ENCODE assay signal across 14 cellular contexts in genomic region chr12:130701402-130701744, GRCh38. TPM values are rescaled to one million over a fixed set of nuclear protein-coding genes. Genes with fewer than 3 reads are reported as not detected.
DNase-seq lines count a peak whose midpoint lies in the region; ATAC-seq and TF ChIP-seq lines count a peak whose summit lies in the region.
"Had no signal": no experiment of that assay in that cellular context is flagged by ENCODE, and none has a peak within 500 bp of the region (broad histone marks: within the 10 kb centered on the region; RNA-seq: fewer than 3 reads in every experiment).

No MANE protein-coding gene starts in this region.

- no peaks in the 10 kb centered on the region for H3K36me3 Mint-ChIP-seq in activated T-cell treated with anti-CD3 and anti-CD28 coated beads, Interleukin-2, amount 50 U/mL, for 72 hours (ENCODE audit: insufficient read depth in 2 of 2)
- H3K36me3 Mint-ChIP-seq: CD4-positive, CD25-positive, alpha-beta regulatory T cell had no signal

- H3K27me3 ChIP-seq in WERI-Rb-1 (ENCODE audit: insufficient read depth, low read depth, severe bottlenecking), result no peaks in the 10 kb centered on the region
- H3K27me3 ChIP-seq in osteoblast (ENCODE audit: insufficient read depth, low read length), result no peaks in the 10 kb centered on the region
- H3K27me3 ChIP-seq in testis, result no peaks in the 10 kb centered on the region

- no peak for TF ChIP-seq POLR2A in testis (IDR thresholded peaks at IDR 0.05)

- no peaks in the 10 kb centered on the region for H3K4me1 Mint-ChIP-seq in activated T-cell treated with anti-CD3 and anti-CD28 coated beads, Interleukin-2, amount 50 U/mL, for 72 hours (ENCODE audit: low read depth)

- H3K4me1 ChIP-seq in osteoblast (ENCODE audit: insufficient read depth, low read length) (no peaks in the 10 kb centered on the region), testis (no peaks in the 10 kb centered on the region)

- intact Hi-C loops in testis (cut with DNase I; ENCODE audit: low total_unique reads), result no loop called here

- no peaks in the 10 kb centered on the region; the same call in 1 of the 2 replicates for H3K36me3 ChIP-seq in WERI-Rb-1
- no peaks in the 10 kb centered on the region for H3K36me3 ChIP-seq in osteoblast (ENCODE audit: insufficient read depth, low read length)
- no peaks in the 10 kb centered on the region for H3K36me3 ChIP-seq in testis (ENCODE audit: low read depth, missing control alignments)
- H3K36me3 ChIP-seq: BLaER1 treated with 17β-estradiol and CSF1 and Interleukin-3, amounts not matched to agents 10 nM and 100 nM had no signal

- DNase-seq in activated effector memory CD4-positive, alpha-beta T cell treated with anti-CD3 and anti-CD28 coated beads, Interleukin-2, amount 50 U/mL, for 16 hours, result peak; percentile 44
- DNase-seq in activated effector memory CD4-positive, alpha-beta T cell treated with Interleukin-2 at 50 U/mL for 16 hours, result no peak
- peak; percentile 3 for DNase-seq in WERI-Rb-1
- peak; percentile 42 for DNase-seq in osteoblast (ENCODE audit: insufficient read length, low spot score, missing footprints)
- peak; percentile 1 for DNase-seq in testis
- no peak for DNase-seq in activated T-cell treated with anti-CD3 and anti-CD28 coated beads, Interleukin-2, amount 50 U/mL, for 72 hours
- DNase-seq: ACHN; CD4-positive, CD25-positive, alpha-beta regulatory T cell; DMS53; GF-D8 had no signal

- no peak overlapping the region for H3K4me2 ChIP-seq in osteoblast (ENCODE audit: insufficient read depth, low read length)
- H3K4me2 ChIP-seq: BLaER1 treated with 17β-estradiol and CSF1 and Interleukin-3, amounts not matched to agents 10 nM and 100 nM had no signal

- peaks cover 14% of the 10 kb centered on the region for H3K27me3 Mint-ChIP-seq in activated T-cell treated with anti-CD3 and anti-CD28 coated beads, Interleukin-2, amount 50 U/mL, for 72 hours (ENCODE audit: low read depth)

- H3K27ac Mint-ChIP-seq in activated T-cell treated with anti-CD3 and anti-CD28 coated beads, Interleukin-2, amount 50 U/mL, for 72 hours, result no peak overlapping the region

- H3K9me3 ChIP-seq in WERI-Rb-1 (ENCODE audit: severe bottlenecking) (no peaks in the 10 kb centered on the region), osteoblast (ENCODE audit: low read depth, low read length) (no peaks in the 10 kb centered on the region), testis (no peaks in the 10 kb centered on the region)

- H3K4me3 ChIP-seq in WERI-Rb-1 (ENCODE audit: low read depth, low read length), result no peak overlapping the region
- H3K4me3 ChIP-seq in osteoblast (ENCODE audit: insufficient read depth, low read length), result no peak overlapping the region
- H3K4me3 ChIP-seq in testis, result no peak overlapping the region
- H3K4me3 ChIP-seq: BLaER1 treated with 17β-estradiol and CSF1 and Interleukin-3, amounts not matched to agents 10 nM and 100 nM had no signal

- H4K20me1 ChIP-seq in osteoblast (ENCODE audit: insufficient read depth, low read length), result no peaks in the 10 kb centered on the region
- H4K20me1 ChIP-seq: BLaER1 treated with 17β-estradiol and CSF1 and Interleukin-3, amounts not matched to agents 10 nM and 100 nM had no signal

- ATAC-seq in GM19324 (IDR thresholded peaks at IDR 0.05; ENCODE audit: low FRiP score, unreplicated experiment), result no peak
- ATAC-seq in activated T-cell treated with anti-CD3 and anti-CD28 coated beads, Interleukin-2, amount 50 U/mL, for 72 hours (replicated peaks in 1 of 2), result no peak
- ATAC-seq in HG02885 (IDR thresholded peaks at IDR 0.05; ENCODE audit: poor library complexity, unreplicated experiment), result no peak

- H3K79me2 ChIP-seq in osteoblast (ENCODE audit: insufficient read depth, low read length), result no peaks in the 10 kb centered on the region

- no peak overlapping the region for H3K4me3 Mint-ChIP-seq in activated T-cell treated with anti-CD3 and anti-CD28 coated beads, Interleukin-2, amount 50 U/mL, for 72 hours
- H3K4me3 Mint-ChIP-seq: CD4-positive, CD25-positive, alpha-beta regulatory T cell had no signal

- H3K27ac ChIP-seq in WERI-Rb-1 (no peak overlapping the region), osteoblast (ENCODE audit: low read depth, low read length) (no peak overlapping the region), testis (no peak overlapping the region)
- H3K27ac ChIP-seq: BLaER1 treated with 17β-estradiol and CSF1 and Interleukin-3, amounts not matched to agents 10 nM and 100 nM had no signal

- H2AFZ ChIP-seq in osteoblast (ENCODE audit: low read length), result no peak overlapping the region

- TF ChIP-seq CTCF in WERI-Rb-1 (IDR thresholded peaks at IDR 0.05; ENCODE audit: low read depth, low read length), result no peak
- TF ChIP-seq CTCF in osteoblast (IDR thresholded peaks at IDR 0.05; ENCODE audit: extremely low read depth, low read depth, low read length), result no peak
- TF ChIP-seq CTCF in testis (IDR thresholded peaks at IDR 0.05), result no peak

- no peaks in the 10 kb centered on the region for H3K9me3 Mint-ChIP-seq in activated T-cell treated with anti-CD3 and anti-CD28 coated beads, Interleukin-2, amount 50 U/mL, for 72 hours
- H3K9me3 Mint-ChIP-seq: CD4-positive, CD25-positive, alpha-beta regulatory T cell had no signal

- 85 to 86% methylated on average over 10 of the region's 10 CpGs for WGBS in testis, 2 donors

RNA-seq across cellular contexts. Expression of gene RIMBP2, which starts 14.7 kb away (rescaled TPM):
- total RNA-seq in osteoblast (not detected in 2 replicates), testis (10 to 100 TPM in 1 of 2 donors, 1 to 10 TPM in 1; 8.0 to 10.0 TPM)
- 8.7 TPM for polyA plus RNA-seq in testis (ENCODE audit: insufficient read depth, low read depth, low replicate concordance)
- under 1 TPM in 1 of 2 donors, not detected in 1; 0.14 TPM for total RNA-seq in activated T-cell treated with anti-CD3 and anti-CD28 coated beads, Interleukin-2, amount 50 U/mL, for 72 hours
- total RNA-seq: A172; CD4-positive, CD25-positive, alpha-beta regulatory T cell had no signal
- polyA plus RNA-seq: CD4-positive, CD25-positive, alpha-beta regulatory T cell had no signal

Comparison
In these comparisons a context has a peak if more than half of its experiments do, and no peak if none do; other contexts are left out.
1. DNase-seq: peak in activated effector memory CD4-positive, alpha-beta T cell treated with anti-CD3 and anti-CD28 coated beads, Interleukin-2, amount 50 U/mL, for 16 hours (single experiment), WERI-Rb-1 (single experiment), osteoblast (single experiment) and testis (single experiment); none in activated effector memory CD4-positive, alpha-beta T cell treated with Interleukin-2 at 50 U/mL for 16 hours (single experiment) and activated T-cell treated with anti-CD3 and anti-CD28 coated beads, Interleukin-2, amount 50 U/mL, for 72 hours (0 of 2).